ENCODE assay signal across 16 cellular contexts in genomic region chr2:86753606-86754005, GRCh38. TPM values are rescaled to one million over a fixed set of nuclear protein-coding genes. Genes with fewer than 3 reads are reported as not detected.
A peak's percentile ranks its signal among the peaks of the same experiment; 100 is the strongest.
DNase-seq lines count a peak whose midpoint lies in the region; ATAC-seq lines count a peak whose summit lies in the region.
"Had no signal": no experiment of that assay in that cellular context is flagged by ENCODE, and none has a peak within 500 bp of the region (broad histone marks: within the 10 kb centered on the region; RNA-seq: fewer than 3 reads in every experiment).

No MANE protein-coding gene starts in this region.

- DNase-seq in CD4-positive, CD25-positive, alpha-beta regulatory T cell = no peak
- DNase-seq in T-helper 17 cell = no peak
- DNase-seq in effector memory CD8-positive, alpha-beta T cell = no peak
- peak; percentile 87 for DNase-seq in pons (ENCODE audit: low spot score)
- no peak for DNase-seq in activated T-helper 2 cell treated with anti-CD3 and anti-CD28 coated beads, Interferon-gamma antibody, Interleukin-2, Interleukin-4, amounts not matched to agents 10 μg/mL and 5 μg/mL and 100 μg/mL, durations not matched to agents 14 hours and 24 hours and 36 hours (ENCODE audit: low spot score)
- no peak for DNase-seq in T-helper 2 cell treated with Interferon-gamma antibody and Interleukin-4, amounts not matched to agents 5 μg/mL and 100 μg/mL, for 36 hours (ENCODE audit: low spot score)
- no peak for DNase-seq in effector memory CD4-positive, alpha-beta T cell
- no peak for DNase-seq in T-cell
- DNase-seq: DMS79 treated with DMSO at 0.1 percent for 48 hours, MV-4-11, NCI-H1436, NCI-H2081 treated with DMSO at 0.1 percent for 48 hours, NCI-H524 treated with DMSO at 0.1 percent for 48 hours, PC-9 had no signal

- H3K4me3 ChIP-seq in CD4-positive, CD25-positive, alpha-beta regulatory T cell (ENCODE audit: low read depth, low read length) = no peak overlapping the region
- no peak overlapping the region for H3K4me3 ChIP-seq in effector memory CD4-positive, alpha-beta T cell (ENCODE audit: insufficient read depth, low read depth, low read length, poor library complexity, severe bottlenecking)
- H3K4me3 ChIP-seq: A549, GM23338, PC-9 had no signal

- H3K27me3 Mint-ChIP-seq in CD4-positive, CD25-positive, alpha-beta regulatory T cell = no peaks in the 10 kb centered on the region
- H3K27me3 Mint-ChIP-seq in T-helper 17 cell = no peaks in the 10 kb centered on the region
- H3K27me3 Mint-ChIP-seq in effector memory CD8-positive, alpha-beta T cell = no peaks in the 10 kb centered on the region
- no peaks in the 10 kb centered on the region for H3K27me3 Mint-ChIP-seq in activated T-helper 2 cell treated with anti-CD3 and anti-CD28 coated beads, Interferon-gamma antibody, Interleukin-2, Interleukin-4, amounts not matched to agents 10 μg/mL and 5 μg/mL and 100 μg/mL, durations not matched to agents 14 hours and 24 hours and 36 hours (ENCODE audit: low read depth)
- no peaks in the 10 kb centered on the region for H3K27me3 Mint-ChIP-seq in T-helper 2 cell treated with Interferon-gamma antibody and Interleukin-4, amounts not matched to agents 5 μg/mL and 100 μg/mL, for 36 hours (ENCODE audit: low read depth)
- no peaks in the 10 kb centered on the region for H3K27me3 Mint-ChIP-seq in T-cell

- CTCF ChIA-PET in T-cell (lab: Charles Lee) = interaction anchor here (1.5 to 2.4 kb wide), 2 partner anchors 9 to 11 kb away, joined by 4 to 10 read pairs; no protein-coding TSS in a partner anchor

- peaks cover 63% of the 10 kb centered on the region for H3K36me3 ChIP-seq in CD4-positive, CD25-positive, alpha-beta regulatory T cell (ENCODE audit: control insufficient read depth, insufficient read depth, low read length)
- peaks cover 24% of the 10 kb centered on the region for H3K36me3 ChIP-seq in effector memory CD4-positive, alpha-beta T cell (ENCODE audit: control insufficient read depth, insufficient read depth, low read length)

- H3K36me3 Mint-ChIP-seq in CD4-positive, CD25-positive, alpha-beta regulatory T cell = peaks cover 55% of the 10 kb centered on the region
- H3K36me3 Mint-ChIP-seq in T-helper 17 cell (ENCODE audit: low read depth) (peaks cover 2% of the 10 kb centered on the region), T-cell (peaks cover 72% of the 10 kb centered on the region)
- H3K36me3 Mint-ChIP-seq in effector memory CD8-positive, alpha-beta T cell (ENCODE audit: insufficient read depth) = peaks cover 71% of the 10 kb centered on the region
- H3K36me3 Mint-ChIP-seq in activated T-helper 2 cell treated with anti-CD3 and anti-CD28 coated beads, Interferon-gamma antibody, Interleukin-2, Interleukin-4, amounts not matched to agents 10 μg/mL and 5 μg/mL and 100 μg/mL, durations not matched to agents 14 hours and 24 hours and 36 hours (ENCODE audit: low read depth) = peaks cover 80% of the 10 kb centered on the region
- peaks cover 61% of the 10 kb centered on the region for H3K36me3 Mint-ChIP-seq in T-helper 2 cell treated with Interferon-gamma antibody and Interleukin-4, amounts not matched to agents 5 μg/mL and 100 μg/mL, for 36 hours (ENCODE audit: low read depth)

- POLR2A ChIA-PET in T-cell (lab: Charles Lee) = no interaction called here

- no peaks in the 10 kb centered on the region for H3K4me1 ChIP-seq in CD4-positive, CD25-positive, alpha-beta regulatory T cell (ENCODE audit: control insufficient read depth, insufficient read depth, low read length, poor library complexity, severe bottlenecking)
- H3K4me1 ChIP-seq in effector memory CD4-positive, alpha-beta T cell (ENCODE audit: control insufficient read depth, insufficient read depth, low read length, poor library complexity, severe bottlenecking) = no peaks in the 10 kb centered on the region
- H3K4me1 ChIP-seq: A549 had no signal

- intact Hi-C loops in activated T-helper 2 cell treated with anti-CD3 and anti-CD28 coated beads, Interferon-gamma antibody, Interleukin-2, Interleukin-4, amounts not matched to agents 10 μg/mL and 5 μg/mL and 100 μg/mL, durations not matched to agents 14 hours and 24 hours and 36 hours (cut with micrococcal nuclease) = no loop called here

- H3K4me1 Mint-ChIP-seq in CD4-positive, CD25-positive, alpha-beta regulatory T cell = peaks cover 18 to 35% (median 25%) of the 10 kb centered on the region in 4 donors
- peaks cover 5% of the 10 kb centered on the region for H3K4me1 Mint-ChIP-seq in T-helper 17 cell
- peaks cover 13 to 33% of the 10 kb centered on the region in 2 donors for H3K4me1 Mint-ChIP-seq in effector memory CD8-positive, alpha-beta T cell (ENCODE audit: low read depth in 2 of 2)
- H3K4me1 Mint-ChIP-seq in activated T-helper 2 cell treated with anti-CD3 and anti-CD28 coated beads, Interferon-gamma antibody, Interleukin-2, Interleukin-4, amounts not matched to agents 10 μg/mL and 5 μg/mL and 100 μg/mL, durations not matched to agents 14 hours and 24 hours and 36 hours (ENCODE audit: low read depth) = peaks cover 11% of the 10 kb centered on the region
- peaks cover 6% of the 10 kb centered on the region for H3K4me1 Mint-ChIP-seq in T-helper 2 cell treated with Interferon-gamma antibody and Interleukin-4, amounts not matched to agents 5 μg/mL and 100 μg/mL, for 36 hours (ENCODE audit: low read depth)
- H3K4me1 Mint-ChIP-seq in T-cell = peaks cover 21 to 31% (median 27%) of the 10 kb centered on the region in 3 donors

- H3K4me3 Mint-ChIP-seq in CD4-positive, CD25-positive, alpha-beta regulatory T cell = no peak overlapping the region
- H3K4me3 Mint-ChIP-seq in T-helper 17 cell = no peak overlapping the region
- H3K4me3 Mint-ChIP-seq in effector memory CD8-positive, alpha-beta T cell = no peak overlapping the region
- no peak overlapping the region for H3K4me3 Mint-ChIP-seq in activated T-helper 2 cell treated with anti-CD3 and anti-CD28 coated beads, Interferon-gamma antibody, Interleukin-2, Interleukin-4, amounts not matched to agents 10 μg/mL and 5 μg/mL and 100 μg/mL, durations not matched to agents 14 hours and 24 hours and 36 hours (ENCODE audit: low read depth)
- no peak overlapping the region for H3K4me3 Mint-ChIP-seq in T-helper 2 cell treated with Interferon-gamma antibody and Interleukin-4, amounts not matched to agents 5 μg/mL and 100 μg/mL, for 36 hours
- no peak overlapping the region for H3K4me3 Mint-ChIP-seq in T-cell
- H3K4me3 Mint-ChIP-seq: GM23338 had no signal

- H3K27ac Mint-ChIP-seq in CD4-positive, CD25-positive, alpha-beta regulatory T cell = peak overlapping the region in 2 of 3 donors; percentile 29 to 32
- peak overlapping the region; percentile 11 for H3K27ac Mint-ChIP-seq in T-helper 17 cell
- H3K27ac Mint-ChIP-seq in effector memory CD8-positive, alpha-beta T cell = peak overlapping the region; percentile 38 to 56
- no peak overlapping the region for H3K27ac Mint-ChIP-seq in activated T-helper 2 cell treated with anti-CD3 and anti-CD28 coated beads, Interferon-gamma antibody, Interleukin-2, Interleukin-4, amounts not matched to agents 10 μg/mL and 5 μg/mL and 100 μg/mL, durations not matched to agents 14 hours and 24 hours and 36 hours
- H3K27ac Mint-ChIP-seq in T-helper 2 cell treated with Interferon-gamma antibody and Interleukin-4, amounts not matched to agents 5 μg/mL and 100 μg/mL, for 36 hours = no peak overlapping the region
- no peak overlapping the region for H3K27ac Mint-ChIP-seq in T-cell
- H3K27ac Mint-ChIP-seq: GM23338 had no signal

- peaks cover 0 to 8% (median 0%) of the 10 kb centered on the region in 7 donors for H3K9me3 Mint-ChIP-seq in CD4-positive, CD25-positive, alpha-beta regulatory T cell
- H3K9me3 Mint-ChIP-seq in effector memory CD8-positive, alpha-beta T cell = peaks cover 0 to 1% of the 10 kb centered on the region in 2 donors
- H3K9me3 Mint-ChIP-seq in activated T-helper 2 cell treated with anti-CD3 and anti-CD28 coated beads, Interferon-gamma antibody, Interleukin-2, Interleukin-4, amounts not matched to agents 10 μg/mL and 5 μg/mL and 100 μg/mL, durations not matched to agents 14 hours and 24 hours and 36 hours = peaks cover 20% of the 10 kb centered on the region
- peaks cover 20% of the 10 kb centered on the region for H3K9me3 Mint-ChIP-seq in T-helper 2 cell treated with Interferon-gamma antibody and Interleukin-4, amounts not matched to agents 5 μg/mL and 100 μg/mL, for 36 hours
- H3K9me3 Mint-ChIP-seq in T-cell = peaks cover 0 to 6% (median 0%) of the 10 kb centered on the region in 3 donors

- no peaks in the 10 kb centered on the region for H3K27me3 ChIP-seq in CD4-positive, CD25-positive, alpha-beta regulatory T cell (ENCODE audit: control insufficient read depth, insufficient read depth, low read length)
- H3K27me3 ChIP-seq in effector memory CD4-positive, alpha-beta T cell (replicated peaks; ENCODE audit: control insufficient read depth, insufficient read depth, low read length, poor library complexity, severe bottlenecking) = no peaks in the 10 kb centered on the region

- H3K9me3 ChIP-seq in CD4-positive, CD25-positive, alpha-beta regulatory T cell (ENCODE audit: control insufficient read depth in 2 of 2, low read length in 2 of 2) = peaks cover 0 to 8% of the 10 kb centered on the region in 2 experiments
- no peaks in the 10 kb centered on the region for H3K9me3 ChIP-seq in T-helper 17 cell (ENCODE audit: control insufficient read depth, low read length, poor library complexity, severe bottlenecking)
- H3K9me3 ChIP-seq in effector memory CD4-positive, alpha-beta T cell (ENCODE audit: control insufficient read depth, low read length) = no peaks in the 10 kb centered on the region

- no peak for ATAC-seq in CD4-positive, CD25-positive, alpha-beta regulatory T cell (ENCODE audit: low read depth in 2 of 2)
- ATAC-seq in T-helper 17 cell (no peak), T-cell (replicated peaks in 1 of 4) (no peak)
- ATAC-seq in effector memory CD8-positive, alpha-beta T cell (replicated peaks) = no peak
- ATAC-seq: A549, GM23338 had no signal

- H3K27ac ChIP-seq in CD4-positive, CD25-positive, alpha-beta regulatory T cell (ENCODE audit: insufficient read depth, low read length, poor library complexity, severe bottlenecking) = no peak overlapping the region
- no peak overlapping the region for H3K27ac ChIP-seq in effector memory CD4-positive, alpha-beta T cell (ENCODE audit: insufficient read depth, low read length, poor library complexity, severe bottlenecking)
- H3K27ac ChIP-seq: A549, PC-9 had no signal

RNA-seq across cellular contexts. Expression of gene RMND5A, which starts 33.5 kb away (rescaled TPM):
- total RNA-seq in CD4-positive, CD25-positive, alpha-beta regulatory T cell = 27.6 TPM
- polyA plus RNA-seq in CD4-positive, CD25-positive, alpha-beta regulatory T cell = 10 to 100 TPM; 13.5 to 24.0 (median 15.3) TPM
- total RNA-seq in T-helper 17 cell (10 to 100 TPM; 28.4 to 42.3 TPM), T-cell (10 to 100 TPM; 27.0 to 37.3 (median 31.7) TPM)
- 36.6 and 38.1 TPM in 2 replicates for total RNA-seq in activated T-helper 2 cell treated with anti-CD3 and anti-CD28 coated beads, Interferon-gamma antibody, Interleukin-2, Interleukin-4, amounts not matched to agents 10 μg/mL and 5 μg/mL and 100 μg/mL, durations not matched to agents 14 hours and 24 hours and 36 hours

RNA-seq across cellular contexts. Expression of gene CD8A, which starts 37.1 kb away (rescaled TPM):
- total RNA-seq in CD4-positive, CD25-positive, alpha-beta regulatory T cell = not detected
- 1 to 10 TPM in 1 of 4 donors, under 1 TPM in 3; 0.24 to 1.8 (median 0.57) TPM for polyA plus RNA-seq in CD4-positive, CD25-positive, alpha-beta regulatory T cell
- total RNA-seq in T-helper 17 cell (under 1 TPM in 1 of 2 donors, not detected in 1; 0.70 TPM), T-cell (100 to 1,000 TPM in 4 of 5 donors, 10 to 100 TPM in 1; 92.1 to 194 (median 158) TPM)
- total RNA-seq in activated T-helper 2 cell treated with anti-CD3 and anti-CD28 coated beads, Interferon-gamma antibody, Interleukin-2, Interleukin-4, amounts not matched to agents 10 μg/mL and 5 μg/mL and 100 μg/mL, durations not matched to agents 14 hours and 24 hours and 36 hours = 1.8 and 2.8 TPM in 2 replicates

Comparison
In these comparisons a context has a peak if more than half of its experiments do, and no peak if none do; other contexts are left out.
1. H3K27ac Mint-ChIP-seq: peak in CD4-positive, CD25-positive, alpha-beta regulatory T cell (2 of 3), T-helper 17 cell (single experiment) and effector memory CD8-positive, alpha-beta T cell (2 of 2); none in activated T-helper 2 cell treated with anti-CD3 and anti-CD28 coated beads, Interferon-gamma antibody, Interleukin-2, Interleukin-4, amounts not matched to agents 10 μg/mL and 5 μg/mL and 100 μg/mL, durations not matched to agents 14 hours and 24 hours and 36 hours (single experiment), T-helper 2 cell treated with Interferon-gamma antibody and Interleukin-4, amounts not matched to agents 5 μg/mL and 100 μg/mL, for 36 hours (single experiment) and T-cell (0 of 2).
2. RNA of gene CD8A, which starts 37.1 kb away (total RNA-seq): 92.1 to 194 TPM in T-cell; 1.8 to 2.8 TPM in activated T-helper 2 cell treated with anti-CD3 and anti-CD28 coated beads, Interferon-gamma antibody, Interleukin-2, Interleukin-4, amounts not matched to agents 10 μg/mL and 5 μg/mL and 100 μg/mL, durations not matched to agents 14 hours and 24 hours and 36 hours, 0.70 TPM in T-helper 17 cell and not detected in CD4-positive, CD25-positive, alpha-beta regulatory T cell (single experiment); every median in the first group is over 10 times any median in the second.